In genomic region chrX:37686348-37686736, GRCh38 we compare ENCODE assay signal across 8 cellular contexts. TPM values are rescaled to one million over a fixed set of nuclear protein-coding genes. Genes with fewer than 3 reads are reported as not detected.
A peak's percentile ranks its signal among the peaks of the same experiment; 100 is the strongest.
DNase-seq lines count a peak whose midpoint lies in the region; ATAC-seq, FAIRE-seq and TF ChIP-seq lines count a peak whose summit lies in the region.

No MANE protein-coding gene starts in this region.

- POLR2A ChIA-PET in PC-9 (lab: Charles Lee; ENCODE audit: unreplicated experiment), result interaction anchor here (0.6 to 0.7 kb wide), 2 partner anchors 114 to 329 kb away, joined by 3 to 13 read pairs; no protein-coding TSS in a partner anchor

- peak overlapping the region; percentile 64 for H3K4me3 Mint-ChIP-seq in GM23338

- no peaks in the 10 kb centered on the region for H3K79me2 ChIP-seq in GM23338 (replicated peaks; ENCODE audit: insufficient read depth)
- H3K79me2 ChIP-seq in PC-9 (ENCODE audit: low read depth), result no peaks in the 10 kb centered on the region

- no peak for FAIRE-seq in pancreas (lab: Jason Lieb, UNC)
- no peak for FAIRE-seq in D721Med (lab: Jason Lieb, UNC)

- H3K4me3 ChIP-seq in GM23338 (peak overlapping the region; percentile 47; the same call in 1 of the 2 replicates), PC-9 (peak overlapping the region; percentile 78), endocrine pancreas (ENCODE audit: control insufficient read depth, insufficient read depth, low read length) (peak overlapping the region; percentile 35), pancreas (peak overlapping the region; percentile 13 to 47 (median 28))

- H4K20me1 ChIP-seq in GM23338 (replicated peaks; ENCODE audit: insufficient read depth), result no peaks in the 10 kb centered on the region
- no peaks in the 10 kb centered on the region for H4K20me1 ChIP-seq in PC-9 (ENCODE audit: insufficient read depth)

- H3K9me3 ChIP-seq in PC-9 (ENCODE audit: insufficient read depth, low read depth) (no peaks in the 10 kb centered on the region), endocrine pancreas (ENCODE audit: control insufficient read depth, low read length) (no peaks in the 10 kb centered on the region), pancreas (no peaks in the 10 kb centered on the region)

- H3K27ac ChIP-seq in GM23338 (ENCODE audit: low read depth) (no peak overlapping the region), PC-9 (peak overlapping the region; percentile 26; the same call in 1 of the 2 replicates), pancreas (peak overlapping the region; percentile 69 to 84 (median 78))

- BruUV-seq in PC-9 (replicated peaks; lab: Mats Ljungman, UMichigan), result TSS peak; percentile 52

- H3K36me3 ChIP-seq in GM23338 (ENCODE audit: insufficient read depth), result no peaks in the 10 kb centered on the region
- H3K36me3 ChIP-seq in PC-9 (ENCODE audit: low read depth), result no peaks in the 10 kb centered on the region
- no peaks in the 10 kb centered on the region for H3K36me3 ChIP-seq in endocrine pancreas (ENCODE audit: control insufficient read depth, insufficient read depth, low read length)
- no peaks in the 10 kb centered on the region for H3K36me3 ChIP-seq in pancreas

- intact Hi-C loops in PC-9 (cut with micrococcal nuclease; ENCODE audit: unreplicated experiment) (loop anchor here (5.0 kb wide), 1 partner anchor 114 kb away; the partner anchor contains the start of gene LANCL3), pancreas (cut with DNase I) (no loop called here)

- CTCF ChIA-PET in PC-9 (lab: Charles Lee), result no interaction called here

- H3K27me3 ChIP-seq in GM23338 (ENCODE audit: insufficient read depth) (peaks cover 10% of the 10 kb centered on the region), PC-9 (ENCODE audit: insufficient read depth, low read depth) (no peaks in the 10 kb centered on the region), endocrine pancreas (ENCODE audit: control insufficient read depth, insufficient read depth, low read length) (no peaks in the 10 kb centered on the region), pancreas (peaks cover 0 to 15% (median 2%) of the 10 kb centered on the region in 4 donors)

- H3F3A ChIP-seq in GM23338 (replicated peaks; ENCODE audit: low read depth) (no peaks in the 10 kb centered on the region), PC-9 (ENCODE audit: insufficient read depth, low read depth) (peaks cover 16% of the 10 kb centered on the region; the same call in 1 of the 2 replicates)

- no peaks in the 10 kb centered on the region for H3K9me3 Mint-ChIP-seq in GM23338

- ATAC-seq in GM23338 (no peak), pancreas (peak; percentile 17 to 32 (median 24)), HG02798 (IDR thresholded peaks at IDR 0.05; ENCODE audit: poor library complexity, unreplicated experiment) (no peak), HG02885 (IDR thresholded peaks at IDR 0.05; ENCODE audit: poor library complexity, unreplicated experiment) (no peak), GM21717 (IDR thresholded peaks at IDR 0.05; ENCODE audit: unreplicated experiment) (no peak)

- H3K27ac Mint-ChIP-seq in GM23338, result no peak overlapping the region

- H3K9me2 ChIP-seq in GM23338 (ENCODE audit: insufficient read depth) (no peaks in the 10 kb centered on the region), PC-9 (ENCODE audit: insufficient read depth) (no peaks in the 10 kb centered on the region)

- peak overlapping the region; percentile 62; the same call in 1 of the 2 replicates for H3K4me2 ChIP-seq in GM23338
- H3K4me2 ChIP-seq in PC-9, result peak overlapping the region; percentile 94

- peaks cover 11% of the 10 kb centered on the region for H3K27me3 Mint-ChIP-seq in GM23338 (ENCODE audit: insufficient read depth, low read depth, poor library complexity)

- 21 to 56% methylated on average over 5 of the region's 5 CpGs for WGBS in pancreas, 2 donors

- TF ChIP-seq CTCF in GM23338 (conservative IDR thresholded peaks at IDR 0.05; ENCODE audit: low read depth in 2 of 2) (no peak), PC-9 (conservative IDR thresholded peaks at IDR 0.05) (no peak), pancreas (IDR thresholded peaks at IDR 0.05) (no peak), D721Med (IDR thresholded peaks at IDR 0.05; ENCODE audit: insufficient read depth, missing control alignments) (no peak)

- peaks cover 9% of the 10 kb centered on the region; the same call in 1 of the 3 replicates for H3K4me1 Mint-ChIP-seq in GM23338

- no peak overlapping the region for H3K9ac ChIP-seq in endocrine pancreas (ENCODE audit: control insufficient read depth, insufficient read depth, low read length)

- DNase-seq in GM23338 (ENCODE audit: low spot score) (no peak), PC-9 (no peak), pancreas (no peak), D721Med (ENCODE audit: insufficient read length, low spot score) (no peak)

- H3K4me1 ChIP-seq in GM23338 (ENCODE audit: insufficient read depth) (peaks cover 16% of the 10 kb centered on the region), PC-9 (replicated peaks; ENCODE audit: insufficient read depth) (peaks cover 21% of the 10 kb centered on the region), endocrine pancreas (ENCODE audit: control insufficient read depth, insufficient read depth, low read length) (peaks cover 7% of the 10 kb centered on the region), pancreas (peaks cover 0 to 4% (median 0%) of the 10 kb centered on the region in 3 donors)

- H3K36me3 Mint-ChIP-seq in GM23338 (ENCODE audit: low read depth), result no peaks in the 10 kb centered on the region

- H2AFZ ChIP-seq in GM23338 (peak overlapping the region; percentile 32; the same call in 1 of the 2 replicates), PC-9 (peak overlapping the region; percentile 89)

TF ChIP-seq in GM23338, 12 proteins besides CTCF, POLR2A, EP300 and RAD21:
- TF ChIP-seq NANOG (IDR thresholded peaks at IDR 0.05; ENCODE audit: borderline replicate concordance) (no peak), REST (IDR thresholded peaks at IDR 0.05; ENCODE audit: unreplicated experiment) (no peak)

RNA-seq across cellular contexts. Expression of gene XK, which starts 0.8 kb away (rescaled TPM):
- total RNA-seq in GM23338 (2014; rRNA removed; shearing (Covaris generic)), result 1.5 and 2.1 TPM in 2 replicates
- 0.28 and 0.29 TPM in 2 replicates for polyA plus RNA-seq in GM23338 (2016; fragmentation: Nextera tagmentation; extraction: Ambion mirVana)
- 2.4 and 3.7 TPM in 2 replicates for total RNA-seq in PC-9 (2021)
- total RNA-seq in pancreas, result 1 to 10 TPM; 3.1 to 5.4 (median 4.1) TPM
- 1 to 10 TPM; 1.2 to 1.3 TPM for polyA plus RNA-seq in pancreas

Comparison
In these comparisons a context has a peak if more than half of its experiments do, and no peak if none do; other contexts are left out.
1. ATAC-seq: peak in pancreas (4 of 4); none in GM23338 (single experiment), HG02798 (single experiment), HG02885 (single experiment) and GM21717 (single experiment).
2. Peak in every context shown above with its lines, with median percentiles within 50 percentile points of each other: H3K4me3 ChIP-seq.